16 cellular contexts compared by ENCODE assay signal in genomic region chr12:124624823-124625222, GRCh38. TPM values are rescaled to one million over a fixed set of nuclear protein-coding genes. Genes with fewer than 3 reads are reported as not detected.
A peak's percentile ranks its signal among the peaks of the same experiment; 100 is the strongest.
DNase-seq lines count a peak whose midpoint lies in the region; ATAC-seq, FAIRE-seq and TF ChIP-seq lines count a peak whose summit lies in the region.
"Had no signal": no experiment of that assay in that cellular context is flagged by ENCODE, and none has a peak within 500 bp of the region (broad histone marks: within the 10 kb centered on the region; RNA-seq: fewer than 3 reads in every experiment).

No MANE protein-coding gene starts in this region.

- H3K4me3 ChIP-seq in left ventricle myocardium inferior (no peak overlapping the region), small intestine (ENCODE audit: low read depth in 1 of 2, low read length in 2 of 2) (no peak overlapping the region)
- H3K4me3 ChIP-seq: GM12878, K562 had no signal

- no peak for FAIRE-seq in small intestine (lab: Jason Lieb, UNC)
- no peak for FAIRE-seq in D721Med (lab: Jason Lieb, UNC)
- FAIRE-seq: GM12878, GM18507, H1 had no signal

- peaks cover 60% of the 10 kb centered on the region for H3K4me1 ChIP-seq in left ventricle myocardium inferior
- peaks cover 9% of the 10 kb centered on the region in 2 donors for H3K4me1 ChIP-seq in small intestine (ENCODE audit: control insufficient read depth in 2 of 2, insufficient read depth in 1 of 2, low read depth in 1 of 2, low read length in 1 of 2)

- ATAC-seq in left cardiac atrium (no peak), GM21360 (IDR thresholded peaks at IDR 0.05; ENCODE audit: unreplicated experiment) (no peak), GM18873 (IDR thresholded peaks at IDR 0.05; ENCODE audit: low FRiP score, unreplicated experiment) (no peak)
- ATAC-seq: GM12878, K562 had no signal

- WGBS in small intestine, 3 donors: 52 to 79% (median 59%) methylated on average over 10 of the region's 10 CpGs

- intact Hi-C loops in left ventricle myocardium inferior (cut with micrococcal nuclease) (no loop called here), left cardiac atrium (cut with DNase I) (no loop called here)

- TF ChIP-seq CTCF in left ventricle myocardium inferior (IDR thresholded peaks at IDR 0.05; ENCODE audit: borderline replicate concordance) (no peak), RWPE1 (conservative IDR thresholded peaks at IDR 0.05; ENCODE audit: low read depth) (no peak), D721Med (IDR thresholded peaks at IDR 0.05; ENCODE audit: insufficient read depth, missing control alignments) (no peak)

- peaks cover 6% of the 10 kb centered on the region for H3K9me3 ChIP-seq in left ventricle myocardium inferior (replicated peaks)
- H3K9me3 ChIP-seq in small intestine (ENCODE audit: control insufficient read depth, low read depth): no peaks in the 10 kb centered on the region

- CTCF ChIA-PET in RWPE1 (lab: Yijun Ruan, JAX): no interaction called here

- POLR2A ChIA-PET in RWPE1 (lab: Yijun Ruan, JAX; ENCODE audit: low non-redundant PET): no interaction called here

- H3K27ac ChIP-seq in left ventricle myocardium inferior (replicated peaks) (peak overlapping the region; percentile 96), RWPE1 (peak overlapping the region; percentile 98), small intestine (ENCODE audit: low read depth in 1 of 2, low read length in 1 of 2) (no peak overlapping the region)
- H3K27ac ChIP-seq: 22Rv1, HL-60 had no signal

- no peaks in the 10 kb centered on the region for H3K27me3 ChIP-seq in left ventricle myocardium inferior (ENCODE audit: low read depth)
- no peaks in the 10 kb centered on the region for H3K27me3 ChIP-seq in small intestine (ENCODE audit: control insufficient read depth in 2 of 2, insufficient read depth in 2 of 2, low read length in 2 of 2)

- H3K36me3 ChIP-seq in left ventricle myocardium inferior (no peaks in the 10 kb centered on the region), small intestine (ENCODE audit: control insufficient read depth in 2 of 2, insufficient read depth in 2 of 2, low read length in 2 of 2) (no peaks in the 10 kb centered on the region)

- DNase-seq in left ventricle myocardium inferior: no peak
- no peak for DNase-seq in left cardiac atrium
- no peak for DNase-seq in RWPE1 (ENCODE audit: low spot score)
- DNase-seq in small intestine: peak; percentile 50
- DNase-seq in D721Med (ENCODE audit: insufficient read length, low spot score): no peak
- DNase-seq: CD4-positive, CD25-positive, alpha-beta regulatory T cell; DMS 273 treated with DMSO at 0.1 percent for 48 hours; HCEC 1CT had no signal

RNA-seq across cellular contexts. Expression of gene NCOR2, which starts 57.4 kb away (rescaled TPM):
- 152 TPM for total RNA-seq in left ventricle myocardium inferior
- total RNA-seq in left cardiac atrium: 100 to 1,000 TPM; 117 to 154 TPM
- 10 to 100 TPM; 26.2 to 50.4 (median 30.0) TPM for polyA plus RNA-seq in small intestine

Comparison
In these comparisons a context has a peak if more than half of its experiments do, and no peak if none do; other contexts are left out.
1. H3K27ac ChIP-seq: peak in left ventricle myocardium inferior (single experiment) and RWPE1 (single experiment); none in small intestine (0 of 2).